In genomic region chr17:49482144-49482817, GRCh38 we compare ENCODE assay signal across 1 cellular context.
A peak's percentile ranks its signal among the peaks of the same experiment; 100 is the strongest.
TF ChIP-seq lines count a peak whose summit lies in the region.

No MANE protein-coding gene starts in this region.

TF ChIP-seq in A549, 52 proteins besides CTCF, POLR2A, EP300 and RAD21 (continued from another document):
- TF ChIP-seq REST (IDR thresholded peaks at IDR 0.05) (no peak), ELK1 (IDR thresholded peaks at IDR 0.05; ENCODE audit: low read depth, low read length) (no peak), EHMT2 (IDR thresholded peaks at IDR 0.05; ENCODE audit: low read depth) (no peak), NFE2L2 (conservative IDR thresholded peaks at IDR 0.05; ENCODE audit: low read length) (peak; percentile 79), ZC3H11A (IDR thresholded peaks at IDR 0.05) (no peak), CBX8 (IDR thresholded peaks at IDR 0.05) (no peak)
